1 cellular context compared by ENCODE assay signal in the genomic region with DNA sequence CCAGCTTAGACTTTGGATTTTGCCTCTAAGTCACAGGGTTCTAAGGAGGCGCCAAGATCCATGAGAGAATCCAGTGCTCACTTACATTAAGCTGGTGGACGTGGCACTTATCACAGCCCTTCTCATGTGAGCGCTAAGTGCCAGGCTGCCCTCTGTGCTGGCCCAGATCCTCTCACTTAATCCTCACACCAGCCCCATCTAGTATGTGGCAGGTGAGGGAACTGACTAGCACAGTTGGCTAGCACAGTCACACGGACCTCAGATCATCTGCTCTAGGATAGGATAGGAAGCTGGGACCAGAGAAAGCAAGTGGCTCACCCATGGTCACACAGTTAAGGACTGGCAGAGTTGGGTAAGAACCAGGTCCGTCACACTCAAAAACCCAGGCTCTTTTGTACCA.
TF ChIP-seq lines count a peak whose summit lies in the region.

No MANE protein-coding gene starts in this region.

TF ChIP-seq in GM23338, 12 proteins besides CTCF, POLR2A, EP300 and RAD21 (continued from another document):
- TF ChIP-seq, protein P1, sequence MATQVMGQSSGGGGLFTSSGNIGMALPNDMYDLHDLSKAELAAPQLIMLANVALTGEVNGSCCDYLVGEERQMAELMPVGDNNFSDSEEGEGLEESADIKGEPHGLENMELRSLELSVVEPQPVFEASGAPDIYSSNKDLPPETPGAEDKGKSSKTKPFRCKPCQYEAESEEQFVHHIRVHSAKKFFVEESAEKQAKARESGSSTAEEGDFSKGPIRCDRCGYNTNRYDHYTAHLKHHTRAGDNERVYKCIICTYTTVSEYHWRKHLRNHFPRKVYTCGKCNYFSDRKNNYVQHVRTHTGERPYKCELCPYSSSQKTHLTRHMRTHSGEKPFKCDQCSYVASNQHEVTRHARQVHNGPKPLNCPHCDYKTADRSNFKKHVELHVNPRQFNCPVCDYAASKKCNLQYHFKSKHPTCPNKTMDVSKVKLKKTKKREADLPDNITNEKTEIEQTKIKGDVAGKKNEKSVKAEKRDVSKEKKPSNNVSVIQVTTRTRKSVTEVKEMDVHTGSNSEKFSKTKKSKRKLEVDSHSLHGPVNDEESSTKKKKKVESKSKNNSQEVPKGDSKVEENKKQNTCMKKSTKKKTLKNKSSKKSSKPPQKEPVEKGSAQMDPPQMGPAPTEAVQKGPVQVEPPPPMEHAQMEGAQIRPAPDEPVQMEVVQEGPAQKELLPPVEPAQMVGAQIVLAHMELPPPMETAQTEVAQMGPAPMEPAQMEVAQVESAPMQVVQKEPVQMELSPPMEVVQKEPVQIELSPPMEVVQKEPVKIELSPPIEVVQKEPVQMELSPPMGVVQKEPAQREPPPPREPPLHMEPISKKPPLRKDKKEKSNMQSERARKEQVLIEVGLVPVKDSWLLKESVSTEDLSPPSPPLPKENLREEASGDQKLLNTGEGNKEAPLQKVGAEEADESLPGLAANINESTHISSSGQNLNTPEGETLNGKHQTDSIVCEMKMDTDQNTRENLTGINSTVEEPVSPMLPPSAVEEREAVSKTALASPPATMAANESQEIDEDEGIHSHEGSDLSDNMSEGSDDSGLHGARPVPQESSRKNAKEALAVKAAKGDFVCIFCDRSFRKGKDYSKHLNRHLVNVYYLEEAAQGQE (IDR thresholded peaks at IDR 0.05; ENCODE audit: unreplicated experiment), result no peak
- TF ChIP-seq POLR2AphosphoS5 (IDR thresholded peaks at IDR 0.05; ENCODE audit: low read depth) (no peak), STAT1 (IDR thresholded peaks at IDR 0.05; ENCODE audit: unreplicated experiment) (no peak), EZH2 (IDR thresholded peaks at IDR 0.05; ENCODE audit: low read depth, unreplicated experiment) (no peak), CREB1 (CRISPR knock-in tag; IDR thresholded peaks at IDR 0.05; ENCODE audit: low read depth) (no peak), JUNB (IDR thresholded peaks at IDR 0.05; ENCODE audit: unreplicated experiment) (no peak)
- TF ChIP-seq, protein P2, sequence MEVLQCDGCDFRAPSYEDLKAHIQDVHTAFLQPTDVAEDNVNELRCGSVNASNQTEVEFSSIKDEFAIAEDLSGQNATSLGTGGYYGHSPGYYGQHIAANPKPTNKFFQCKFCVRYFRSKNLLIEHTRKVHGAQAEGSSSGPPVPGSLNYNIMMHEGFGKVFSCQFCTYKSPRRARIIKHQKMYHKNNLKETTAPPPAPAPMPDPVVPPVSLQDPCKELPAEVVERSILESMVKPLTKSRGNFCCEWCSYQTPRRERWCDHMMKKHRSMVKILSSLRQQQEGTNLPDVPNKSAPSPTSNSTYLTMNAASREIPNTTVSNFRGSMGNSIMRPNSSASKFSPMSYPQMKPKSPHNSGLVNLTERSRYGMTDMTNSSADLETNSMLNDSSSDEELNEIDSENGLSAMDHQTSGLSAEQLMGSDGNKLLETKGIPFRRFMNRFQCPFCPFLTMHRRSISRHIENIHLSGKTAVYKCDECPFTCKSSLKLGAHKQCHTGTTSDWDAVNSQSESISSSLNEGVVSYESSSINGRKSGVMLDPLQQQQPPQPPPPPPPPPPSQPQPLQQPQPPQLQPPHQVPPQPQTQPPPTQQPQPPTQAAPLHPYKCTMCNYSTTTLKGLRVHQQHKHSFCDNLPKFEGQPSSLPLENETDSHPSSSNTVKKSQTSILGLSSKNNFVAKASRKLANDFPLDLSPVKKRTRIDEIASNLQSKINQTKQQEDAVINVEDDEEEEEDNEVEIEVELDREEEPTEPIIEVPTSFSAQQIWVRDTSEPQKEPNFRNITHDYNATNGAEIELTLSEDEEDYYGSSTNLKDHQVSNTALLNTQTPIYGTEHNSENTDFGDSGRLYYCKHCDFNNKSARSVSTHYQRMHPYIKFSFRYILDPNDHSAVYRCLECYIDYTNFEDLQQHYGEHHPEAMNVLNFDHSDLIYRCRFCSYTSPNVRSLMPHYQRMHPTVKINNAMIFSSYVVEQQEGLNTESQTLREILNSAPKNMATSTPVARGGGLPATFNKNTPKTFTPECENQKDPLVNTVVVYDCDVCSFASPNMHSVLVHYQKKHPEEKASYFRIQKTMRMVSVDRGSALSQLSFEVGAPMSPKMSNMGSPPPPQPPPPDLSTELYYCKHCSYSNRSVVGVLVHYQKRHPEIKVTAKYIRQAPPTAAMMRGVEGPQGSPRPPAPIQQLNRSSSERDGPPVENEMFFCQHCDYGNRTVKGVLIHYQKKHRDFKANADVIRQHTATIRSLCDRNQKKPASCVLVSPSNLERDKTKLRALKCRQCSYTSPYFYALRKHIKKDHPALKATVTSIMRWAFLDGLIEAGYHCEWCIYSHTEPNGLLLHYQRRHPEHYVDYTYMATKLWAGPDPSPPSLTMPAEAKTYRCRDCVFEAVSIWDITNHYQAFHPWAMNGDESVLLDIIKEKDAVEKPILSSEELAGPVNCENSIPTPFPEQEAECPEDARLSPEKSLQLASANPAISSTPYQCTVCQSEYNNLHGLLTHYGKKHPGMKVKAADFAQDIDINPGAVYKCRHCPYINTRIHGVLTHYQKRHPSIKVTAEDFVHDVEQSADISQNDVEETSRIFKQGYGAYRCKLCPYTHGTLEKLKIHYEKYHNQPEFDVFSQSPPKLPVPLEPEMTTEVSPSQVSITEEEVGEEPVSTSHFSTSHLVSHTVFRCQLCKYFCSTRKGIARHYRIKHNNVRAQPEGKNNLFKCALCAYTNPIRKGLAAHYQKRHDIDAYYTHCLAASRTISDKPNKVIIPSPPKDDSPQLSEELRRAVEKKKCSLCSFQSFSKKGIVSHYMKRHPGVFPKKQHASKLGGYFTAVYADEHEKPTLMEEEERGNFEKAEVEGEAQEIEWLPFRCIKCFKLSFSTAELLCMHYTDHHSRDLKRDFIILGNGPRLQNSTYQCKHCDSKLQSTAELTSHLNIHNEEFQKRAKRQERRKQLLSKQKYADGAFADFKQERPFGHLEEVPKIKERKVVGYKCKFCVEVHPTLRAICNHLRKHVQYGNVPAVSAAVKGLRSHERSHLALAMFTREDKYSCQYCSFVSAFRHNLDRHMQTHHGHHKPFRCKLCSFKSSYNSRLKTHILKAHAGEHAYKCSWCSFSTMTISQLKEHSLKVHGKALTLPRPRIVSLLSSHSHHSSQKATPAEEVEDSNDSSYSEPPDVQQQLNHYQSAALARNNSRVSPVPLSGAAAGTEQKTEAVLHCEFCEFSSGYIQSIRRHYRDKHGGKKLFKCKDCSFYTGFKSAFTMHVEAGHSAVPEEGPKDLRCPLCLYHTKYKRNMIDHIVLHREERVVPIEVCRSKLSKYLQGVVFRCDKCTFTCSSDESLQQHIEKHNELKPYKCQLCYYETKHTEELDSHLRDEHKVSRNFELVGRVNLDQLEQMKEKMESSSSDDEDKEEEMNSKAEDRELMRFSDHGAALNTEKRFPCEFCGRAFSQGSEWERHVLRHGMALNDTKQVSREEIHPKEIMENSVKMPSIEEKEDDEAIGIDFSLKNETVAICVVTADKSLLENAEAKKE (CRISPR knock-in tag; IDR thresholded peaks at IDR 0.05), result no peak
